Comparison of ENCODE assay signal across 14 cellular contexts in genomic region chr16:85602831-85603755, GRCh38. TPM values are rescaled to one million over a fixed set of nuclear protein-coding genes. Genes with fewer than 3 reads are reported as not detected.
A peak's percentile ranks its signal among the peaks of the same experiment; 100 is the strongest.
DNase-seq lines count a peak whose midpoint lies in the region; ATAC-seq and TF ChIP-seq lines count a peak whose summit lies in the region.
"Had no signal": no experiment of that assay in that cellular context is flagged by ENCODE, and none has a peak within 500 bp of the region (broad histone marks: within the 10 kb centered on the region; RNA-seq: fewer than 3 reads in every experiment).

No MANE protein-coding gene starts in this region.

- peaks cover 0 to 3% (median 0%) of the 10 kb centered on the region in 3 experiments; a peak in 1 of 7 replicates for H3K36me3 Mint-ChIP-seq in H9 (ENCODE audit: insufficient read depth in 1 of 3, low read depth in 3 of 3)
- H3K36me3 Mint-ChIP-seq: natural killer cell treated with Interleukin-12 subunit alpha and Interleukin-12 subunit beta and Interleukin-15 and Interleukin-18, amount 100 ng/mL, for 72 hours had no signal

- no peaks in the 10 kb centered on the region for H3K36me3 ChIP-seq in WERI-Rb-1
- no peaks in the 10 kb centered on the region for H3K36me3 ChIP-seq in parathyroid adenoma (ENCODE audit: control insufficient read depth, insufficient read depth, low read length)
- H3K36me3 ChIP-seq: upper lobe of left lung had no signal

- no peak overlapping the region for H3T11ph ChIP-seq in H9 (ENCODE audit: low read length)

- no peak overlapping the region for H2BK20ac ChIP-seq in H9 (ENCODE audit: low read depth, low read length, poor library complexity, severe bottlenecking)

- no peak overlapping the region for H4K5ac ChIP-seq in H9 (ENCODE audit: insufficient read length, low read depth, low read length)

- peak; percentile 94 for DNase-seq in DMS53 (lab: John Stamatoyannopoulos, UW)
- DNase-seq in H9, result no peak
- no peak for DNase-seq in WERI-Rb-1
- DNase-seq in NOMO-1 treated with DMSO at 0.1 percent for 48 hours (lab: John Stamatoyannopoulos, UW; ENCODE audit: unreplicated experiment), result no peak
- no peak for DNase-seq in posterior vena cava (ENCODE audit: low spot score)
- DNase-seq: activated CD8-positive, alpha-beta memory T cell treated with anti-CD3 and anti-CD28 coated beads for 24 hours; NCI-H1048; stimulated activated CD4-positive, alpha-beta T cell treated with anti-CD3 and anti-CD28 coated beads, Interleukin-4, amount 100 ng/mL, for 4 hours; upper lobe of left lung had no signal

- no peak overlapping the region for H2BK12ac ChIP-seq in H9 (ENCODE audit: insufficient read length, low read depth, low read length)

- H3K4me3 Mint-ChIP-seq in H9, result no peak overlapping the region
- H3K4me3 Mint-ChIP-seq: natural killer cell treated with Interleukin-12 subunit alpha and Interleukin-12 subunit beta and Interleukin-15 and Interleukin-18, amount 100 ng/mL, for 72 hours had no signal

- H3K79me2 ChIP-seq in H9 (ENCODE audit: insufficient read depth, low read length) (0 out of 2 replicates have a peak, but pooled peaks cover 3% of the 10 kb centered on the region), parathyroid adenoma (peaks cover 48% of the 10 kb centered on the region)

- no peak overlapping the region for H2BK15ac ChIP-seq in H9 (ENCODE audit: low read depth, low read length)

- no CpG with 5 or more reads among the region's 23 CpGs for WGBS in H9 (ENCODE audit: extremely low coverage, insufficient read length, low lambda C conversion rate)

- no peak for ATAC-seq in GM18505 (IDR thresholded peaks at IDR 0.05; ENCODE audit: unreplicated experiment)
- no peak for ATAC-seq in GM18867 (IDR thresholded peaks at IDR 0.05; ENCODE audit: unreplicated experiment)

- no peak overlapping the region for H4K91ac ChIP-seq in H9 (ENCODE audit: insufficient read length, low read depth, low read length)

- peak overlapping the region in 2 of 3 experiments; percentile 52 to 93; a peak in 4 of 7 replicates for H3K27ac Mint-ChIP-seq in H9

- H3K9ac ChIP-seq in H9 (ENCODE audit: extremely low read depth, insufficient read length, low read length) (no peak overlapping the region), parathyroid adenoma (no peak overlapping the region)

- peaks cover 19% of the 10 kb centered on the region; the same call in 1 of the 2 replicates for H3K4me1 ChIP-seq in H9 (ENCODE audit: insufficient read depth, low read length)
- peaks cover 13% of the 10 kb centered on the region for H3K4me1 ChIP-seq in parathyroid adenoma

- intact Hi-C loops in posterior vena cava (cut with DNase I), result loop anchor here (10.0 kb wide), 2 partner anchors 298 to 308 kb away; no protein-coding TSS in a partner anchor

- H2BK5ac ChIP-seq in H9 (ENCODE audit: insufficient read length, low read length), result no peak overlapping the region

- no peaks in the 10 kb centered on the region; the same call in 1 of the 2 replicates for H3K27me3 Mint-ChIP-seq in H9 (ENCODE audit: low read depth)
- H3K27me3 Mint-ChIP-seq: natural killer cell treated with Interleukin-12 subunit alpha and Interleukin-12 subunit beta and Interleukin-15 and Interleukin-18, amount 100 ng/mL, for 72 hours had no signal

- H2AK5ac ChIP-seq in H9 (ENCODE audit: insufficient read length, low read length), result no peak overlapping the region

- H3K4me1 Mint-ChIP-seq in H9, result peaks cover 73 to 74% of the 10 kb centered on the region in 2 experiments

- no peak overlapping the region for H3K27ac ChIP-seq in H9 (ENCODE audit: insufficient read length, low read depth, low read length)
- H3K27ac ChIP-seq in WERI-Rb-1, result peak overlapping the region; percentile 52
- peak overlapping the region; percentile 43 for H3K27ac ChIP-seq in parathyroid adenoma
- H3K27ac ChIP-seq: HL-60 had no signal

- TF ChIP-seq CTCF in H9 (conservative IDR thresholded peaks at IDR 0.05) (no peak), WERI-Rb-1 (IDR thresholded peaks at IDR 0.05; ENCODE audit: low read depth, low read length) (no peak), parathyroid adenoma (IDR thresholded peaks at IDR 0.05) (no peak)

- no peaks in the 10 kb centered on the region for H4K20me1 ChIP-seq in H9 (ENCODE audit: control insufficient read depth, insufficient read depth, insufficient read length)

- no peak overlapping the region for H4K8ac ChIP-seq in H9 (replicated peaks; ENCODE audit: insufficient read length, low read depth, low read length)

- H2BK120ac ChIP-seq in H9 (ENCODE audit: low read depth, low read length, poor library complexity, severe bottlenecking), result no peak overlapping the region

- no peak overlapping the region for H3K4me2 ChIP-seq in H9 (ENCODE audit: insufficient read depth, insufficient read length, low read length)
- no peak overlapping the region for H3K4me2 ChIP-seq in parathyroid adenoma (ENCODE audit: low read length)

- H3K23ac ChIP-seq in H9 (ENCODE audit: insufficient read length, low read depth, low read length), result no peak overlapping the region

- H3K79me1 ChIP-seq in H9 (ENCODE audit: insufficient read depth, low read depth, low read length, poor library complexity, severe bottlenecking), result no peaks in the 10 kb centered on the region

- H3K4ac ChIP-seq in H9 (ENCODE audit: low read depth, low read length), result no peak overlapping the region

- H3K4me3 ChIP-seq in WERI-Rb-1 (ENCODE audit: low read depth, low read length) (no peak overlapping the region), parathyroid adenoma (ENCODE audit: low read depth, low read length) (no peak overlapping the region)
- H3K4me3 ChIP-seq: upper lobe of left lung had no signal

- H3K14ac ChIP-seq in H9 (ENCODE audit: insufficient read depth, low read length), result peak overlapping the region; percentile 58

- H2AFZ ChIP-seq in H9 (ENCODE audit: low read length) (no peak overlapping the region), parathyroid adenoma (no peak overlapping the region)

- no peaks in the 10 kb centered on the region for H3K9me3 ChIP-seq in H9 (ENCODE audit: control insufficient read depth, low read depth, low read length)
- no peaks in the 10 kb centered on the region for H3K9me3 ChIP-seq in WERI-Rb-1 (ENCODE audit: severe bottlenecking)
- no peaks in the 10 kb centered on the region for H3K9me3 ChIP-seq in parathyroid adenoma (ENCODE audit: control insufficient read depth, low read length)
- H3K9me3 ChIP-seq: upper lobe of left lung had no signal

- H3K56ac ChIP-seq in H9 (ENCODE audit: insufficient read length, low read depth, low read length), result no peak overlapping the region

- H3K27me3 ChIP-seq in H9 (ENCODE audit: insufficient read depth, low read length), result no peaks in the 10 kb centered on the region
- no peaks in the 10 kb centered on the region for H3K27me3 ChIP-seq in WERI-Rb-1 (ENCODE audit: insufficient read depth, low read depth, severe bottlenecking)
- no peaks in the 10 kb centered on the region for H3K27me3 ChIP-seq in parathyroid adenoma (ENCODE audit: control insufficient read depth, insufficient read depth, low read length)
- H3K27me3 ChIP-seq: upper lobe of left lung had no signal

- no peak overlapping the region for H3K18ac ChIP-seq in H9 (ENCODE audit: insufficient read length, low read depth, low read length)

- peaks cover 6% of the 10 kb centered on the region for H3K23me2 ChIP-seq in H9 (ENCODE audit: insufficient read length, low read depth, low read length, poor library complexity, severe bottlenecking)

- H3K9me3 Mint-ChIP-seq in H9, result no peaks in the 10 kb centered on the region; a peak in 1 of 5 replicates
- H3K9me3 Mint-ChIP-seq: natural killer cell treated with Interleukin-12 subunit alpha and Interleukin-12 subunit beta and Interleukin-15 and Interleukin-18, amount 100 ng/mL, for 72 hours had no signal

- TF ChIP-seq POLR2A in GM18505 (IDR thresholded peaks at IDR 0.05; ENCODE audit: borderline replicate concordance, extremely low read depth, insufficient read depth, insufficient read length), result no peak

RNA-seq across cellular contexts. Expression of gene GSE1, which starts 10.0 kb away (rescaled TPM):
- total RNA-seq in H9 (2021) (123 and 125 TPM in 2 replicates), posterior vena cava (10 to 100 TPM; 57.2 to 62.5 TPM)
